Comparison of ENCODE assay signal across 9 cellular contexts in genomic region chr1:218377143-218377660, GRCh38. TPM values are rescaled to one million over a fixed set of nuclear protein-coding genes. Genes with fewer than 3 reads are reported as not detected.
DNase-seq lines count a peak whose midpoint lies in the region; ATAC-seq, FAIRE-seq and TF ChIP-seq lines count a peak whose summit lies in the region.
"Had no signal": no experiment of that assay in that cellular context is flagged by ENCODE, and none has a peak within 500 bp of the region (broad histone marks: within the 10 kb centered on the region; RNA-seq: fewer than 3 reads in every experiment).

No MANE protein-coding gene starts in this region.

- no peak overlapping the region for H3K27ac Mint-ChIP-seq in CD4-positive, CD25-positive, alpha-beta regulatory T cell
- peak overlapping the region; percentile 66 for H3K27ac Mint-ChIP-seq in activated CD4-positive, alpha-beta memory T cell treated with anti-CD3 and anti-CD28 coated beads for 36 hours

- intact Hi-C loops in activated CD4-positive, alpha-beta memory T cell treated with anti-CD3 and anti-CD28 coated beads for 36 hours (cut with micrococcal nuclease): loop anchor here (1.0 to 10.0 kb wide), 4 partner anchors 15 to 948 kb away; partner anchors contain the start of gene TGFB2

- H3K4me1 Mint-ChIP-seq in CD4-positive, CD25-positive, alpha-beta regulatory T cell: peaks cover 4 to 12% (median 7%) of the 10 kb centered on the region in 4 donors
- H3K4me1 Mint-ChIP-seq in activated CD4-positive, alpha-beta memory T cell treated with anti-CD3 and anti-CD28 coated beads for 36 hours (ENCODE audit: low read depth): peaks cover 12% of the 10 kb centered on the region

- no peaks in the 10 kb centered on the region for H3K9me3 ChIP-seq in CD4-positive, CD25-positive, alpha-beta regulatory T cell (ENCODE audit: control insufficient read depth in 2 of 2, low read length in 2 of 2)

- TF ChIP-seq EP300 in Ishikawa (IDR thresholded peaks at IDR 0.05; ENCODE audit: borderline replicate concordance): peak; percentile 87

- no peak for FAIRE-seq in D721Med (lab: Jason Lieb, UNC)
- FAIRE-seq: H1 had no signal

- TF ChIP-seq CTCF in fibroblast of villous mesenchyme (IDR thresholded peaks at IDR 0.05; ENCODE audit: insufficient read depth, low read depth, low read length) (no peak), D721Med (IDR thresholded peaks at IDR 0.05; ENCODE audit: insufficient read depth, missing control alignments) (no peak)

- H3K36me3 ChIP-seq in CD4-positive, CD25-positive, alpha-beta regulatory T cell (ENCODE audit: control insufficient read depth, insufficient read depth, low read length): no peaks in the 10 kb centered on the region

- H3K36me3 Mint-ChIP-seq in CD4-positive, CD25-positive, alpha-beta regulatory T cell: no peaks in the 10 kb centered on the region
- no peaks in the 10 kb centered on the region for H3K36me3 Mint-ChIP-seq in activated CD4-positive, alpha-beta memory T cell treated with anti-CD3 and anti-CD28 coated beads for 36 hours

- no peak for TF ChIP-seq RAD21 in Ishikawa (IDR thresholded peaks at IDR 0.05; ENCODE audit: low read depth)

- no peak overlapping the region for H3K4me3 Mint-ChIP-seq in CD4-positive, CD25-positive, alpha-beta regulatory T cell
- peak overlapping the region; percentile 48 for H3K4me3 Mint-ChIP-seq in activated CD4-positive, alpha-beta memory T cell treated with anti-CD3 and anti-CD28 coated beads for 36 hours

- peaks cover 15% of the 10 kb centered on the region for H3K27me3 Mint-ChIP-seq in CD4-positive, CD25-positive, alpha-beta regulatory T cell
- peaks cover 53% of the 10 kb centered on the region for H3K27me3 Mint-ChIP-seq in activated CD4-positive, alpha-beta memory T cell treated with anti-CD3 and anti-CD28 coated beads for 36 hours

- peaks cover 0 to 2% (median 0%) of the 10 kb centered on the region in 7 donors for H3K9me3 Mint-ChIP-seq in CD4-positive, CD25-positive, alpha-beta regulatory T cell
- H3K9me3 Mint-ChIP-seq in activated CD4-positive, alpha-beta memory T cell treated with anti-CD3 and anti-CD28 coated beads for 36 hours: no peaks in the 10 kb centered on the region

- H3K27ac ChIP-seq in CD4-positive, CD25-positive, alpha-beta regulatory T cell (ENCODE audit: insufficient read depth, low read length, poor library complexity, severe bottlenecking): no peak overlapping the region

- POLR2A ChIA-PET in activated CD4-positive, alpha-beta memory T cell treated with anti-CD3 and anti-CD28 coated beads for 36 hours (lab: Charles Lee): no interaction called here

- peak; percentile 80 to 82 for ATAC-seq in CD4-positive, CD25-positive, alpha-beta regulatory T cell (ENCODE audit: low read depth in 2 of 2)
- ATAC-seq in GM21576 (IDR thresholded peaks at IDR 0.05; ENCODE audit: unreplicated experiment): peak; percentile 78

- peaks cover 5% of the 10 kb centered on the region for H3K4me1 ChIP-seq in CD4-positive, CD25-positive, alpha-beta regulatory T cell (ENCODE audit: control insufficient read depth, insufficient read depth, low read length, poor library complexity, severe bottlenecking)

- peak in 2 of 3 donors; percentile 13 to 61 for DNase-seq in CD4-positive, CD25-positive, alpha-beta regulatory T cell
- DNase-seq in activated CD4-positive, alpha-beta memory T cell treated with anti-CD3 and anti-CD28 coated beads for 36 hours: peak; percentile 83
- DNase-seq in fibroblast of villous mesenchyme (ENCODE audit: low read depth) (peak; percentile 99), D721Med (ENCODE audit: insufficient read length, low spot score) (no peak), UCSD-AML1 (lab: John Stamatoyannopoulos, UW; ENCODE audit: unreplicated experiment) (no peak)
- DNase-seq in stimulated activated CD8-positive, alpha-beta memory T cell treated with anti-CD3 and anti-CD28 coated beads, Interleukin-2, amount 100 ng/mL, for 48 hours (ENCODE audit: low read depth in 2 of 2): peak; percentile 26 to 51

- H3K4me3 ChIP-seq in CD4-positive, CD25-positive, alpha-beta regulatory T cell (ENCODE audit: low read depth, low read length): no peak overlapping the region
- peak overlapping the region; percentile 9 for H3K4me3 ChIP-seq in fibroblast of villous mesenchyme (ENCODE audit: low read depth, low read length)

- CTCF ChIA-PET in activated CD4-positive, alpha-beta memory T cell treated with anti-CD3 and anti-CD28 coated beads for 36 hours (lab: Charles Lee): interaction anchor here (0.8 to 1.2 kb wide), 3 partner anchors 12 to 28 kb away, joined by 3 to 5 read pairs (median 3); no protein-coding TSS in a partner anchor

- no peaks in the 10 kb centered on the region for H3K27me3 ChIP-seq in CD4-positive, CD25-positive, alpha-beta regulatory T cell (ENCODE audit: control insufficient read depth, insufficient read depth, low read length)

TF ChIP-seq in Ishikawa, 13 proteins besides CTCF, POLR2A, EP300 and RAD21:
- TF ChIP-seq TEAD4 (IDR thresholded peaks at IDR 0.05) (peak; percentile 83), REST (IDR thresholded peaks at IDR 0.05; ENCODE audit: low read depth) (no peak), FOXM1 (IDR thresholded peaks at IDR 0.05; ENCODE audit: borderline replicate concordance, low read depth) (peak; percentile 54; the same call in 1 of the 2 replicates), TAF1 (IDR thresholded peaks at IDR 0.05; ENCODE audit: low read depth) (no peak), ZBTB7A (IDR thresholded peaks at IDR 0.05; ENCODE audit: low read depth) (no peak), NFIC (IDR thresholded peaks at IDR 0.05) (peak; percentile 38; the same call in 1 of the 2 replicates), USF1 (IDR thresholded peaks at IDR 0.05) (no peak), CREB1 (IDR thresholded peaks at IDR 0.05; ENCODE audit: low read depth) (no peak), TCF12 (IDR thresholded peaks at IDR 0.05; ENCODE audit: low read depth) (peak; percentile 82), CEBPB (IDR thresholded peaks at IDR 0.05) (no peak), EGR1 (IDR thresholded peaks at IDR 0.05) (no peak), MAX (IDR thresholded peaks at IDR 0.05) (0 out of 2 replicates have a peak, but pooled peaks have one; percentile 21), YY1 (IDR thresholded peaks at IDR 0.05; ENCODE audit: low read depth) (no peak)

RNA-seq across cellular contexts. Expression of gene TGFB2, which starts 32.1 kb away (rescaled TPM):
- not detected for total RNA-seq in CD4-positive, CD25-positive, alpha-beta regulatory T cell
- not detected for polyA plus RNA-seq in CD4-positive, CD25-positive, alpha-beta regulatory T cell
- not detected for total RNA-seq in activated CD4-positive, alpha-beta memory T cell treated with anti-CD3 and anti-CD28 coated beads for 36 hours
- 28.0 and 36.3 TPM in 2 replicates for total RNA-seq in fibroblast of villous mesenchyme

Comparison
In these comparisons a context has a peak if more than half of its experiments do, and no peak if none do; other contexts are left out.
1. DNase-seq: peak in CD4-positive, CD25-positive, alpha-beta regulatory T cell (2 of 3), activated CD4-positive, alpha-beta memory T cell treated with anti-CD3 and anti-CD28 coated beads for 36 hours (single experiment), fibroblast of villous mesenchyme (single experiment) and stimulated activated CD8-positive, alpha-beta memory T cell treated with anti-CD3 and anti-CD28 coated beads, Interleukin-2, amount 100 ng/mL, for 48 hours (2 of 2); none in D721Med (single experiment) and UCSD-AML1 (single experiment).
2. RNA of gene TGFB2, which starts 32.1 kb away (total RNA-seq): 28.0 to 36.3 TPM in fibroblast of villous mesenchyme; not detected in CD4-positive, CD25-positive, alpha-beta regulatory T cell (single experiment) and not detected in activated CD4-positive, alpha-beta memory T cell treated with anti-CD3 and anti-CD28 coated beads for 36 hours; every median in the first group is over 10 times any median in the second.